ENCODE assay signal across 10 cellular contexts in the genomic region with DNA sequence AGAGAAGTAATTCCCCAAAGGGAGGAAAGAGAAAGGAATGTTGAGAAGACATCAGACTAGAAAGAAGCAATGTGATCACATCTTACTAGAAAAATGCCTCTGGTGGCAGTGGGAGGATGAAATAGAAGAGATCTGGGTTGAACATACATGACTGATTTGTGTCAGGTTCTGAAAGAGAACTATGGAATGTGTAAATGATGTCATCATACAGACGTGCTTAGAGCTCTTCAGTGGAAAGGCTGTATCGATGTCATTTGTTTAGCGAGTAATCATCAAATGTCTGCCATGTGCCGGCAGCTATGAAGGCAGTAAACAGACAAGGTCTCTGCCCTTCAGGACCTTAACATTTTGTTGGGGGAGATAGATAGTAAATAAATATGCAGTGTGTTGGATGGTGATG.
"Had no signal": no experiment of that assay in that cellular context is flagged by ENCODE, and none has a peak within 500 bp of the region (broad histone marks: within the 10 kb centered on the region; RNA-seq: fewer than 3 reads in every experiment).

No MANE protein-coding gene starts in this region.

- DNase-seq: activated CD4-positive, alpha-beta T cell treated with anti-CD3 and anti-CD28 coated beads, Interleukin-2, amount 10 ng/mL, durations not matched to agents 24 days and 14 days; activated CD8-positive, alpha-beta memory T cell treated with anti-CD3 and anti-CD28 coated beads for 24 hours; activated naive CD4-positive, alpha-beta T cell treated with anti-CD3 and anti-CD28 coated beads, Interleukin-2, amount 50 U/mL, for 16 hours; sigmoid colon; stimulated activated CD4-positive, alpha-beta T cell treated with anti-CD3 and anti-CD28 coated beads, Interleukin-2, amount 100 ng/mL, for 48 hours; stimulated activated CD8-positive, alpha-beta memory T cell treated with anti-CD3 and anti-CD28 coated beads, Interleukin-4, amount 100 ng/mL, for 48 hours; stimulated activated naive CD8-positive, alpha-beta T cell treated with anti-CD3 and anti-CD28 coated beads, Interleukin-15, amount 100 ng/mL, for 72 hours; T-cell; WERI-Rb-1 had no signal

- H3K27me3 ChIP-seq: sigmoid colon had no signal

- H3K27ac Mint-ChIP-seq: activated CD4-positive, alpha-beta T cell treated with anti-CD3 and anti-CD28 coated beads, Interleukin-2, amount 10 ng/mL, durations not matched to agents 24 days and 14 days had no signal

- H3K9me3 Mint-ChIP-seq: activated CD4-positive, alpha-beta T cell treated with anti-CD3 and anti-CD28 coated beads, Interleukin-2, amount 10 ng/mL, durations not matched to agents 24 days and 14 days; stimulated activated naive CD8-positive, alpha-beta T cell treated with anti-CD3 and anti-CD28 coated beads, Interleukin-15, amount 100 ng/mL, for 72 hours; T-cell had no signal

- H3K27me3 Mint-ChIP-seq: activated CD4-positive, alpha-beta T cell treated with anti-CD3 and anti-CD28 coated beads, Interleukin-2, amount 10 ng/mL, durations not matched to agents 24 days and 14 days; stimulated activated naive CD8-positive, alpha-beta T cell treated with anti-CD3 and anti-CD28 coated beads, Interleukin-15, amount 100 ng/mL, for 72 hours; T-cell had no signal

- H3K4me1 Mint-ChIP-seq: activated CD4-positive, alpha-beta T cell treated with anti-CD3 and anti-CD28 coated beads, Interleukin-2, amount 10 ng/mL, durations not matched to agents 24 days and 14 days; stimulated activated naive CD8-positive, alpha-beta T cell treated with anti-CD3 and anti-CD28 coated beads, Interleukin-15, amount 100 ng/mL, for 72 hours had no signal

- H3K4me1 ChIP-seq: sigmoid colon had no signal

- H3K4me3 ChIP-seq: sigmoid colon, thoracic aorta had no signal

- H3K27ac ChIP-seq: sigmoid colon, thoracic aorta, WERI-Rb-1 had no signal

- H3K9me3 ChIP-seq: sigmoid colon, thoracic aorta had no signal

- H3K4me3 Mint-ChIP-seq: activated CD4-positive, alpha-beta T cell treated with anti-CD3 and anti-CD28 coated beads, Interleukin-2, amount 10 ng/mL, durations not matched to agents 24 days and 14 days; stimulated activated naive CD8-positive, alpha-beta T cell treated with anti-CD3 and anti-CD28 coated beads, Interleukin-15, amount 100 ng/mL, for 72 hours; T-cell had no signal

- ATAC-seq: stimulated activated naive CD8-positive, alpha-beta T cell treated with anti-CD3 and anti-CD28 coated beads, Interleukin-15, amount 100 ng/mL, for 72 hours; T-cell had no signal
